ENCODE assay signal across 10 cellular contexts in genomic region chr12:92244036-92244435, GRCh38.
DNase-seq lines count a peak whose midpoint lies in the region; ATAC-seq and TF ChIP-seq lines count a peak whose summit lies in the region.
"Had no signal": no experiment of that assay in that cellular context is flagged by ENCODE, and none has a peak within 500 bp of the region (broad histone marks: within the 10 kb centered on the region; RNA-seq: fewer than 3 reads in every experiment).

No MANE protein-coding gene starts in this region.

- H3K9me3 Mint-ChIP-seq in activated naive CD8-positive, alpha-beta T cell (ENCODE audit: low read depth), result no peaks in the 10 kb centered on the region
- no peaks in the 10 kb centered on the region for H3K9me3 Mint-ChIP-seq in activated naive CD8-positive, alpha-beta T cell treated with anti-CD3 and anti-CD28 coated beads for 36 hours
- no peaks in the 10 kb centered on the region for H3K9me3 Mint-ChIP-seq in naive thymus-derived CD8-positive, alpha-beta T cell

- no peak for TF ChIP-seq CTCF in vagina (IDR thresholded peaks at IDR 0.05)

- no peak overlapping the region for H3K4me3 Mint-ChIP-seq in activated naive CD8-positive, alpha-beta T cell
- H3K4me3 Mint-ChIP-seq in activated naive CD8-positive, alpha-beta T cell treated with anti-CD3 and anti-CD28 coated beads for 36 hours, result no peak overlapping the region
- peak overlapping the region in 3 of 10 donors; percentile 27 to 55 (median 33) for H3K4me3 Mint-ChIP-seq in naive thymus-derived CD8-positive, alpha-beta T cell

- no peaks in the 10 kb centered on the region for H3K27me3 Mint-ChIP-seq in activated naive CD8-positive, alpha-beta T cell
- H3K27me3 Mint-ChIP-seq in activated naive CD8-positive, alpha-beta T cell treated with anti-CD3 and anti-CD28 coated beads for 36 hours, result no peaks in the 10 kb centered on the region
- no peaks in the 10 kb centered on the region for H3K27me3 Mint-ChIP-seq in naive thymus-derived CD8-positive, alpha-beta T cell

- peak overlapping the region; percentile 22 for H3K27ac Mint-ChIP-seq in activated naive CD8-positive, alpha-beta T cell
- H3K27ac Mint-ChIP-seq in activated naive CD8-positive, alpha-beta T cell treated with anti-CD3 and anti-CD28 coated beads for 36 hours, result no peak overlapping the region
- peak overlapping the region in 8 of 10 donors; percentile 0 to 80 (median 42) for H3K27ac Mint-ChIP-seq in naive thymus-derived CD8-positive, alpha-beta T cell

- peaks cover 34% of the 10 kb centered on the region for H3K4me1 ChIP-seq in vagina

- peak overlapping the region; percentile 81 for H3K27ac ChIP-seq in vagina

- intact Hi-C loops in vagina (cut with DNase I), result loop anchor here (5.0 kb wide), 1 partner anchor 97 kb away; the partner anchor contains the start of gene BTG1

- no peak overlapping the region for H3K4me3 ChIP-seq in vagina

- POLR2A ChIA-PET in naive thymus-derived CD8-positive, alpha-beta T cell (lab: Charles Lee), result interaction anchor here (0.5 to 3.6 kb wide), 4 partner anchors 13 to 99 kb away, joined by 3 to 21 read pairs (median 5); partner anchors contain the start of gene BTG1

- ATAC-seq in naive thymus-derived CD8-positive, alpha-beta T cell, result no peak
- ATAC-seq in stimulated activated naive CD8-positive, alpha-beta T cell treated with anti-CD3 and anti-CD28 coated beads, Interleukin-15, Interleukin-2, amounts not matched to agents 100 U/mL and 50 U/mL, for 24 hours, result no peak
- ATAC-seq: PC-3 had no signal

- H3K36me3 Mint-ChIP-seq in activated naive CD8-positive, alpha-beta T cell, result peaks cover 2% of the 10 kb centered on the region
- peaks cover under 1% of the 10 kb centered on the region for H3K36me3 Mint-ChIP-seq in activated naive CD8-positive, alpha-beta T cell treated with anti-CD3 and anti-CD28 coated beads for 36 hours
- peaks cover 0 to 4% (median 3%) of the 10 kb centered on the region in 3 donors for H3K36me3 Mint-ChIP-seq in naive thymus-derived CD8-positive, alpha-beta T cell

- no peak for TF ChIP-seq POLR2A in vagina (IDR thresholded peaks at IDR 0.05)

- no peaks in the 10 kb centered on the region for H3K27me3 ChIP-seq in vagina

- no peaks in the 10 kb centered on the region for H3K36me3 ChIP-seq in vagina

- H3K4me1 Mint-ChIP-seq in activated naive CD8-positive, alpha-beta T cell (ENCODE audit: low read depth), result peaks cover 15% of the 10 kb centered on the region
- H3K4me1 Mint-ChIP-seq in activated naive CD8-positive, alpha-beta T cell treated with anti-CD3 and anti-CD28 coated beads for 36 hours, result peaks cover 5% of the 10 kb centered on the region
- peaks cover 15 to 23% (median 17%) of the 10 kb centered on the region in 4 donors for H3K4me1 Mint-ChIP-seq in naive thymus-derived CD8-positive, alpha-beta T cell

- DNase-seq in activated naive CD8-positive, alpha-beta T cell treated with anti-CD3 and anti-CD28 coated beads for 36 hours, result no peak
- DNase-seq in fibroblast of the conjunctiva (ENCODE audit: low read depth) (peak; percentile 68), vagina (ENCODE audit: extremely low spot score in 2 of 2) (no peak), NCI-H2196 (lab: John Stamatoyannopoulos, UW; ENCODE audit: unreplicated experiment) (no peak), NCI-H226 (no peak)
- DNase-seq in naive thymus-derived CD8-positive, alpha-beta T cell, result no peak
- DNase-seq in stimulated activated naive CD8-positive, alpha-beta T cell treated with anti-CD3 and anti-CD28 coated beads, Interleukin-15, Interleukin-2, amounts not matched to agents 100 U/mL and 50 U/mL, for 24 hours, result no peak
- DNase-seq: activated CD4-positive, alpha-beta T cell treated with anti-CD3 and anti-CD28 coated beads for 4 hours; PC-3 had no signal

- no peaks in the 10 kb centered on the region for H3K9me3 ChIP-seq in vagina
